In the genomic region with DNA sequence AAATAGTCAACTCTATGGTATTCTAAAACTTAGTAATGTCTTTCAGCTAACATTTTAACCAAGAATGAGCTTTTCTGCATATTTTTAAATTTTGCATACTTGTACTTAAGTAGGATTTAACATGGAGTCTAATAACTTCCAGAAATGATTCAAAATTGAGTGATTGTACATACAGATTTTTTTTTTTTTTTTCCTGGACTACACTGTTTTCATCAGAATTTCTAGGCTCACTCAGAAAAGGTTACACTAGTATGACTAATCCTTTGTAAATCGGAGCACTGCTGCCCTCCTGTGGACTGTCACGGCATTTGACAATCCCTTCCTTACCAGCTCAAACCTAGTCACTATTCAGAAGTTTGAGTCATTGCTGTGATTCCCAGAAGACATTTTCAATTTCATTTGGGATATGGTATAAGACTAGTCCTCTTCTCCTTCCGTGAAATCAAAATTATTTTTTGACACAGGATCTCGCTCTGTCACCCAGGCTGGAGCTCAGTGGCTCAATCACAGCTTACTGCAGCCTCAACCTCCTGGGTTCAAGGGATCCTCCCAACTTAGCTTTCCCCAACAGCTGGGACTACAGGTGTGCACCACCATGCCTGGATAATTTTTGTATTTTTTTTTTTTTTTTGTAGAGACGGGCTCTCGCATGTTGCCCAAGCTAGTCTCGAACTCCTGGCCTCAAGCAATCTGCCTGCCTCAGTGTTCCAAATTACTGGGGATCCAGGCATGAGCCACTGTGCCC, we compare ENCODE assay signal across 8 cellular contexts. TPM values are rescaled to one million over a fixed set of nuclear protein-coding genes. Genes with fewer than 3 reads are reported as not detected.
DNase-seq lines count a peak whose midpoint lies in the region; ATAC-seq, FAIRE-seq and TF ChIP-seq lines count a peak whose summit lies in the region.

No MANE protein-coding gene starts in this region.

- DNase-seq in AML-193 (lab: John Stamatoyannopoulos, UW), result peak; percentile 69 to 84
- DNase-seq in GM19239 (ENCODE audit: insufficient read length, low spot score), result no peak
- DNase-seq in NT2/D1 (ENCODE audit: low read depth, low spot score), result peak; percentile 70
- peak; percentile 32 to 45 (median 42) for DNase-seq in activated CD8-positive, alpha-beta memory T cell treated with anti-CD3 and anti-CD28 coated beads for 48 hours (ENCODE audit: low read depth in 2 of 3, low spot score in 2 of 3)
- DNase-seq in endothelial cell of umbilical vein (ENCODE audit: low read depth, low spot score), result peak; percentile 91
- peak; percentile 69 for DNase-seq in middle frontal gyrus (ENCODE audit: extremely low spot score, low spot score)
- DNase-seq in stimulated activated CD8-positive, alpha-beta memory T cell treated with anti-CD3 and anti-CD28 coated beads, Interleukin-4, amount 100 ng/mL, for 48 hours, result peak; percentile 88

- no peak overlapping the region for H3K4me3 ChIP-seq in NT2/D1 (ENCODE audit: insufficient read length, low read depth)
- no peak overlapping the region for H3K4me3 ChIP-seq in endothelial cell of umbilical vein (replicated peaks in 1 of 3; ENCODE audit: insufficient read depth in 1 of 3, low read depth in 1 of 3, low read length in 3 of 3)

- peak; percentile 96 for FAIRE-seq in GM19239 (lab: Jason Lieb, UNC)
- FAIRE-seq in endothelial cell of umbilical vein (lab: Jason Lieb, UNC), result peak; percentile 94

- dilution Hi-C loops in endothelial cell of umbilical vein (cut with MboI; ENCODE audit: extremely low pct_ligation_motif_present, low sequenced_read_pairs), result no loop called here

- no peaks in the 10 kb centered on the region for H3K79me2 ChIP-seq in endothelial cell of umbilical vein (ENCODE audit: control insufficient read depth, insufficient read depth, low read length)

- peak; percentile 53 for ATAC-seq in HG03521 (IDR thresholded peaks at IDR 0.05; ENCODE audit: unreplicated experiment)

- H3K9ac ChIP-seq in NT2/D1 (ENCODE audit: insufficient read length, low read depth), result no peak overlapping the region
- no peak overlapping the region for H3K9ac ChIP-seq in endothelial cell of umbilical vein (replicated peaks; ENCODE audit: extremely low read depth, insufficient read depth, low read length)

- no peaks in the 10 kb centered on the region for H3K9me3 ChIP-seq in NT2/D1 (ENCODE audit: insufficient read depth, low read length)
- no peaks in the 10 kb centered on the region for H3K9me3 ChIP-seq in endothelial cell of umbilical vein (replicated peaks; ENCODE audit: control insufficient read depth, insufficient read depth, low read length)

- H3K4me1 ChIP-seq in NT2/D1 (ENCODE audit: insufficient read depth, insufficient read length) (no peaks in the 10 kb centered on the region), endothelial cell of umbilical vein (ENCODE audit: control insufficient read depth, extremely low read depth, insufficient read depth, low read length) (peaks cover 4% of the 10 kb centered on the region)

- no peaks in the 10 kb centered on the region for H4K20me1 ChIP-seq in endothelial cell of umbilical vein (replicated peaks; ENCODE audit: control insufficient read depth, extremely low read depth, insufficient read depth, low read length)

- H3K4me2 ChIP-seq in endothelial cell of umbilical vein (ENCODE audit: insufficient read depth, low read length), result no peak overlapping the region

- intact Hi-C loops in endothelial cell of umbilical vein (cut with micrococcal nuclease), result loop anchor here (1.0 to 2.0 kb wide), 3 partner anchors 45 to 143 kb away; a partner anchor contains a TSS

- peaks cover 29% of the 10 kb centered on the region for H3K36me3 ChIP-seq in NT2/D1 (ENCODE audit: insufficient read depth, insufficient read length, low read length)
- peaks cover 6 to 18% of the 10 kb centered on the region in 2 experiments for H3K36me3 ChIP-seq in endothelial cell of umbilical vein (ENCODE audit: control insufficient read depth in 2 of 2, extremely low read depth in 1 of 2, insufficient read depth in 2 of 2, low read length in 2 of 2)

- H3K9me1 ChIP-seq in endothelial cell of umbilical vein (replicated peaks; ENCODE audit: control insufficient read depth, extremely low read depth, insufficient read depth, low read length), result no peaks in the 10 kb centered on the region

- H3K27ac ChIP-seq in endothelial cell of umbilical vein (ENCODE audit: insufficient read depth, low read depth, low read length), result peak overlapping the region; percentile 49

- TF ChIP-seq CTCF in endothelial cell of umbilical vein (IDR thresholded peaks at IDR 0.05; ENCODE audit: extremely low read depth in 1 of 2, insufficient read depth in 1 of 2, low read depth in 1 of 2, low read length in 2 of 2), result peak; percentile 71 to 72

- no peaks in the 10 kb centered on the region for H3K27me3 ChIP-seq in NT2/D1 (ENCODE audit: insufficient read depth, insufficient read length)
- no peaks in the 10 kb centered on the region for H3K27me3 ChIP-seq in endothelial cell of umbilical vein (ENCODE audit: control insufficient read depth in 2 of 2, insufficient read depth in 2 of 2, low read length in 2 of 2)

- BruUV-seq in endothelial cell of umbilical vein (replicated peaks; lab: Mats Ljungman, UMichigan), result no TSS peak

- POLR2A ChIA-PET in endothelial cell of umbilical vein (lab: Charles Lee), result no interaction called here

- CTCF ChIA-PET in endothelial cell of umbilical vein (lab: Charles Lee), result interaction anchor here (0.6 to 2.8 kb wide), 34 partner anchors 9 to 579 kb away, joined by 3 to 29 read pairs (median 5); a partner anchor contains a TSS

- peak; percentile 40 for TF ChIP-seq POLR2A in endothelial cell of umbilical vein (IDR thresholded peaks at IDR 0.05; ENCODE audit: low read depth, low read length)

- H2AFZ ChIP-seq in endothelial cell of umbilical vein (ENCODE audit: low read depth, low read length), result no peak overlapping the region

TF ChIP-seq in endothelial cell of umbilical vein, 7 proteins besides CTCF, POLR2A, EP300 and RAD21:
- no peak for TF ChIP-seq MYC (IDR thresholded peaks at IDR 0.05; ENCODE audit: low read depth, low read length)
- TF ChIP-seq EZH2 (IDR thresholded peaks at IDR 0.05; ENCODE audit: borderline replicate concordance, low read depth, low read length, severe bottlenecking), result no peak
- TF ChIP-seq GATA2 (IDR thresholded peaks at IDR 0.05; ENCODE audit: insufficient read depth, insufficient read length, low read depth, low read length), result no peak
- peak; percentile 71 for TF ChIP-seq JUN (IDR thresholded peaks at IDR 0.05; ENCODE audit: borderline replicate concordance, insufficient read depth, insufficient read length, low read depth)
- TF ChIP-seq, protein P1, sequence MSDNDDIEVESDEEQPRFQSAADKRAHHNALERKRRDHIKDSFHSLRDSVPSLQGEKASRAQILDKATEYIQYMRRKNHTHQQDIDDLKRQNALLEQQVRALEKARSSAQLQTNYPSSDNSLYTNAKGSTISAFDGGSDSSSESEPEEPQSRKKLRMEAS (IDR thresholded peaks at IDR 0.05; ENCODE audit: insufficient read depth, insufficient read length), result no peak
- TF ChIP-seq FOS (IDR thresholded peaks at IDR 0.05; ENCODE audit: borderline replicate concordance, insufficient read depth, low read length), result peak; percentile 80
- TF ChIP-seq POLR2AphosphoS5 (IDR thresholded peaks at IDR 0.05; ENCODE audit: insufficient read depth, low read depth, low read length), result no peak

RNA-seq across cellular contexts. Expression of a gene that starts 45.5 kb away (rescaled TPM):
- 243 and 256 TPM in 2 replicates for total RNA-seq in endothelial cell of umbilical vein
- 94.2 and 134 TPM in 2 replicates for polyA plus RNA-seq in endothelial cell of umbilical vein
- polyA plus RNA-seq in endothelial cell of umbilical vein (2011; cell fraction: cytosol; rRNA removed), result 84.0 and 97.3 TPM in 2 replicates
- 453 and 583 TPM in 2 replicates for polyA plus RNA-seq in endothelial cell of umbilical vein (2011; cell fraction: nucleus; rRNA removed)
- polyA plus RNA-seq in endothelial cell of umbilical vein (2012), result 143 and 177 TPM in 2 replicates
- polyA minus RNA-seq in endothelial cell of umbilical vein, result 125 and 133 TPM in 2 replicates
- polyA minus RNA-seq in endothelial cell of umbilical vein (2011; cell fraction: cytosol; rRNA and poly(A)+ RNA removed), result 151 TPM
- 192 and 295 TPM in 2 replicates for polyA minus RNA-seq in endothelial cell of umbilical vein (2011; cell fraction: nucleus; rRNA and poly(A)+ RNA removed)
